Comparison of ENCODE assay signal across 12 cellular contexts in the genomic region with DNA sequence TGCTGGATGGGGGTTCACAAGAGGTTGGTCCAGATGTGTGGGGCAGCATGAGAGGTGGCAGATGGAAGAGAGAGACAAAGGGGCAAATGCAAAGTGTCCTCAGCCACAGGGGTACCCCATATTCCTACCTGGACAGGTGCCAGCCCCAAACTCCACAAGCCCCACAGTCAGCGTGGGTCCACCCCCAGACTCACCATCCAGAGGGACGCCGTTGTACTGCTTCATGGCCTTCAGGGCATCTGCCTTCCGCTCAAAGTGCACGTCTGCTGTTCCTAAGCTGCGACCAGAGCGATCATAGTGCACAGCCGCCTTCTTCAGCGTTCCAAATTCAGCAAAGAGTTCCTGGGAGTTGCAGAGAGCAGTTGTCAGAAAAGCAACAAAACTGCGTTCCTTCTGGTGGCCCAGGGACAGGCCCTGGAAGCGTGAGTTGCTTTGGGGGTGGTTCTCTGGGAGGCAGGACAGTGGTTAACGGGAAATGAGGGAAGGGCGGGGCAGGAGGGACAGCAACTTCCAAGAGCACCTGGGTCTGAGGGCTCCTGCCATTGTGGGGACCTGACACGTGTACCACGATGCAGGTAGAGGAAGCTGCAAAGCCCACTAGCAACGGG. TPM values are rescaled to one million over a fixed set of nuclear protein-coding genes. Genes with fewer than 3 reads are reported as not detected.
DNase-seq lines count a peak whose midpoint lies in the region; ATAC-seq and TF ChIP-seq lines count a peak whose summit lies in the region.
"Had no signal": no experiment of that assay in that cellular context is flagged by ENCODE, and none has a peak within 500 bp of the region (broad histone marks: within the 10 kb centered on the region; RNA-seq: fewer than 3 reads in every experiment).

No MANE protein-coding gene starts in this region.

- H3K4me3 Mint-ChIP-seq in endothelial cell (ENCODE audit: unreplicated experiment), result peak overlapping the region; percentile 85
- peak overlapping the region; percentile 72 to 98 for H3K4me3 Mint-ChIP-seq in stimulated activated naive B cell treated with anti-CD40 and anti-IgM and Interleukin-4, amounts not matched to agents 10 μg/mL and 1 μg/mL and 100 μg/mL, for 72 hours

- TF ChIP-seq CTCF in left ventricle myocardium inferior (IDR thresholded peaks at IDR 0.05; ENCODE audit: borderline replicate concordance) (no peak), PC-9 (conservative IDR thresholded peaks at IDR 0.05) (no peak), endothelial cell (IDR thresholded peaks at IDR 0.05; ENCODE audit: unreplicated experiment) (no peak)

- H3K27me3 ChIP-seq in left ventricle myocardium inferior (ENCODE audit: low read depth) (no peaks in the 10 kb centered on the region), PC-9 (ENCODE audit: insufficient read depth, low read depth) (no peaks in the 10 kb centered on the region), aorta (ENCODE audit: control insufficient read depth in 1 of 2, insufficient read depth in 2 of 2, low read length in 1 of 2) (no peaks in the 10 kb centered on the region)
- no peaks in the 10 kb centered on the region for H3K27me3 ChIP-seq in effector memory CD4-positive, alpha-beta T cell (replicated peaks; ENCODE audit: control insufficient read depth, insufficient read depth, low read length, poor library complexity, severe bottlenecking)
- H3K27me3 ChIP-seq: foreskin keratinocyte had no signal

- H3K9me3 ChIP-seq in left ventricle myocardium inferior (replicated peaks), result no peaks in the 10 kb centered on the region
- H3K9me3 ChIP-seq in PC-9 (ENCODE audit: insufficient read depth, low read depth), result no peaks in the 10 kb centered on the region
- no peaks in the 10 kb centered on the region for H3K9me3 ChIP-seq in effector memory CD4-positive, alpha-beta T cell (ENCODE audit: control insufficient read depth, low read length)
- no peaks in the 10 kb centered on the region for H3K9me3 ChIP-seq in aorta (ENCODE audit: control insufficient read depth, low read length)

- H3K27ac ChIP-seq in left ventricle myocardium inferior (replicated peaks) (no peak overlapping the region), PC-9 (no peak overlapping the region), aorta (ENCODE audit: low read depth in 1 of 2, low read length in 2 of 2) (no peak overlapping the region)
- H3K27ac ChIP-seq in effector memory CD4-positive, alpha-beta T cell (ENCODE audit: insufficient read depth, low read length, poor library complexity, severe bottlenecking), result no peak overlapping the region
- H3K27ac ChIP-seq: foreskin keratinocyte had no signal

- intact Hi-C loops in left ventricle myocardium inferior (cut with micrococcal nuclease) (no loop called here), left cardiac atrium (cut with DNase I) (no loop called here), PC-9 (cut with micrococcal nuclease; ENCODE audit: unreplicated experiment) (no loop called here), aorta (cut with DNase I) (no loop called here)

- DNase-seq in left ventricle myocardium inferior, result no peak
- no peak for DNase-seq in left cardiac atrium
- DNase-seq in PC-9, result no peak
- DNase-seq in endothelial cell (ENCODE audit: low spot score), result no peak
- DNase-seq in stimulated activated naive B cell treated with anti-CD40 and anti-IgM and Interleukin-4, amounts not matched to agents 10 μg/mL and 1 μg/mL and 100 μg/mL, for 72 hours, result no peak
- no peak for DNase-seq in effector memory CD4-positive, alpha-beta T cell
- DNase-seq in aorta, result no peak
- DNase-seq: foreskin keratinocyte, GF-D8, NCI-H1092 treated with DMSO at 0.1 percent for 48 hours, NCI-H510A had no signal

- peaks cover 11% of the 10 kb centered on the region for H3K4me1 Mint-ChIP-seq in endothelial cell (ENCODE audit: unreplicated experiment)
- peaks cover 21 to 41% of the 10 kb centered on the region in 2 donors for H3K4me1 Mint-ChIP-seq in stimulated activated naive B cell treated with anti-CD40 and anti-IgM and Interleukin-4, amounts not matched to agents 10 μg/mL and 1 μg/mL and 100 μg/mL, for 72 hours

- no peak overlapping the region for H2AFZ ChIP-seq in PC-9

- H3K4me3 ChIP-seq in left ventricle myocardium inferior (peak overlapping the region; percentile 94), PC-9 (no peak overlapping the region), aorta (ENCODE audit: low read length in 2 of 2) (no peak overlapping the region)
- no peak overlapping the region for H3K4me3 ChIP-seq in effector memory CD4-positive, alpha-beta T cell (ENCODE audit: insufficient read depth, low read depth, low read length, poor library complexity, severe bottlenecking)

- peaks cover 64% of the 10 kb centered on the region for H3K4me1 ChIP-seq in left ventricle myocardium inferior
- peaks cover 27% of the 10 kb centered on the region for H3K4me1 ChIP-seq in PC-9 (replicated peaks; ENCODE audit: insufficient read depth)
- H3K4me1 ChIP-seq in effector memory CD4-positive, alpha-beta T cell (ENCODE audit: control insufficient read depth, insufficient read depth, low read length, poor library complexity, severe bottlenecking), result peaks cover 9% of the 10 kb centered on the region
- H3K4me1 ChIP-seq in aorta (ENCODE audit: control insufficient read depth in 1 of 2, insufficient read depth in 2 of 2, low read length in 2 of 2), result no peaks in the 10 kb centered on the region
- H3K4me1 ChIP-seq: foreskin keratinocyte had no signal

- POLR2A ChIA-PET in PC-9 (lab: Charles Lee; ENCODE audit: unreplicated experiment), result no interaction called here

- peaks cover 38% of the 10 kb centered on the region for H3K36me3 Mint-ChIP-seq in endothelial cell (ENCODE audit: low read depth, unreplicated experiment)
- H3K36me3 Mint-ChIP-seq in stimulated activated naive B cell treated with anti-CD40 and anti-IgM and Interleukin-4, amounts not matched to agents 10 μg/mL and 1 μg/mL and 100 μg/mL, for 72 hours, result peaks cover 45 to 47% of the 10 kb centered on the region in 2 donors

- WGBS in aorta, 2 donors, result 92 to 93% methylated on average over 16 of the region's 16 CpGs

- CTCF ChIA-PET in PC-9 (lab: Charles Lee), result no interaction called here

- H4K20me1 ChIP-seq in PC-9 (ENCODE audit: insufficient read depth), result peaks cover 12% of the 10 kb centered on the region

- peaks cover 14% of the 10 kb centered on the region for H3K27me3 Mint-ChIP-seq in endothelial cell (ENCODE audit: unreplicated experiment)
- H3K27me3 Mint-ChIP-seq in stimulated activated naive B cell treated with anti-CD40 and anti-IgM and Interleukin-4, amounts not matched to agents 10 μg/mL and 1 μg/mL and 100 μg/mL, for 72 hours, result no peaks in the 10 kb centered on the region

- peaks cover 41% of the 10 kb centered on the region for H3F3A ChIP-seq in PC-9 (ENCODE audit: insufficient read depth, low read depth)

- peak overlapping the region; percentile 76 for H3K27ac Mint-ChIP-seq in endothelial cell (ENCODE audit: unreplicated experiment)
- peak overlapping the region; percentile 80 for H3K27ac Mint-ChIP-seq in stimulated activated naive B cell treated with anti-CD40 and anti-IgM and Interleukin-4, amounts not matched to agents 10 μg/mL and 1 μg/mL and 100 μg/mL, for 72 hours

- ATAC-seq in left cardiac atrium, result no peak
- ATAC-seq in stimulated activated naive B cell treated with anti-CD40 and anti-IgM and Interleukin-4, amounts not matched to agents 10 μg/mL and 1 μg/mL and 100 μg/mL, for 72 hours (replicated peaks), result no peak
- no peak for ATAC-seq in aorta (ENCODE audit: low FRiP score)
- no peak for ATAC-seq in GM21529 (IDR thresholded peaks at IDR 0.05; ENCODE audit: unreplicated experiment)
- ATAC-seq: foreskin keratinocyte had no signal

- no peaks in the 10 kb centered on the region for H3K9me3 Mint-ChIP-seq in endothelial cell (ENCODE audit: unreplicated experiment)
- H3K9me3 Mint-ChIP-seq in stimulated activated naive B cell treated with anti-CD40 and anti-IgM and Interleukin-4, amounts not matched to agents 10 μg/mL and 1 μg/mL and 100 μg/mL, for 72 hours, result no peaks in the 10 kb centered on the region

- H3K79me2 ChIP-seq in PC-9 (ENCODE audit: low read depth), result peaks cover 62% of the 10 kb centered on the region

- H3K36me3 ChIP-seq in left ventricle myocardium inferior, result peaks cover 54% of the 10 kb centered on the region
- no peaks in the 10 kb centered on the region for H3K36me3 ChIP-seq in PC-9 (ENCODE audit: low read depth)
- H3K36me3 ChIP-seq in effector memory CD4-positive, alpha-beta T cell (ENCODE audit: control insufficient read depth, insufficient read depth, low read length), result peaks cover 48% of the 10 kb centered on the region
- H3K36me3 ChIP-seq in aorta (ENCODE audit: control insufficient read depth in 1 of 2, insufficient read depth in 2 of 2, low read length in 1 of 2), result peaks cover 0 to 7% of the 10 kb centered on the region in 2 donors

- H3K4me2 ChIP-seq in PC-9, result no peak overlapping the region

- BruUV-seq in PC-9 (replicated peaks; lab: Mats Ljungman, UMichigan), result TSS peak; percentile 29

- H3K9me2 ChIP-seq in PC-9 (ENCODE audit: insufficient read depth), result no peaks in the 10 kb centered on the region

RNA-seq across cellular contexts. Expression of gene ALYREF, which starts 2.3 kb away (rescaled TPM):
- 32.1 TPM for total RNA-seq in left ventricle myocardium inferior
- 10 to 100 TPM; 33.7 to 45.2 TPM for total RNA-seq in left cardiac atrium
- 138 and 156 TPM in 2 replicates for total RNA-seq in PC-9 (2021)
- 127 TPM for total RNA-seq in endothelial cell (ENCODE audit: unreplicated experiment)
- total RNA-seq in aorta, result 10 to 100 TPM; 38.6 to 43.3 TPM
- polyA plus RNA-seq in aorta, result 10 to 100 TPM; 29.7 to 36.1 TPM

RNA-seq across cellular contexts. Expression of gene ANAPC11, which starts 2.4 kb away (rescaled TPM):
- total RNA-seq in left ventricle myocardium inferior, result 161 TPM
- total RNA-seq in left cardiac atrium, result 100 to 1,000 TPM; 133 to 155 TPM
- total RNA-seq in PC-9 (2021), result 187 and 256 TPM in 2 replicates
- 121 TPM for total RNA-seq in endothelial cell (ENCODE audit: unreplicated experiment)
- 10 to 100 TPM; 65.6 to 80.1 TPM for total RNA-seq in aorta
- 100 to 1,000 TPM; 190 to 195 TPM for polyA plus RNA-seq in aorta

RNA-seq across cellular contexts. Expression of gene NPB, which starts 12.9 kb away (rescaled TPM):
- 0.19 TPM for total RNA-seq in left ventricle myocardium inferior
- total RNA-seq in left cardiac atrium, result under 1 TPM; 0.21 to 0.24 TPM
- total RNA-seq in PC-9 (2021), result 0.83 and 1.1 TPM in 2 replicates
- total RNA-seq in endothelial cell (ENCODE audit: unreplicated experiment), result 0.56 TPM
- 1 to 10 TPM in 1 of 2 donors, under 1 TPM in 1; 0.58 to 1.0 TPM for total RNA-seq in aorta
- 1 to 10 TPM in 1 of 2 donors, not detected in 1; 2.4 TPM for polyA plus RNA-seq in aorta

RNA-seq across cellular contexts. Expression of gene ARHGDIA, which starts 18.0 kb away (rescaled TPM):
- total RNA-seq in left ventricle myocardium inferior (95.1 TPM), left cardiac atrium (100 to 1,000 TPM; 168 to 252 TPM), PC-9 (2021) (242 and 309 TPM in 2 replicates), endothelial cell (ENCODE audit: unreplicated experiment) (443 TPM), aorta (100 to 1,000 TPM; 303 to 422 TPM)
- polyA plus RNA-seq in aorta, result 100 to 1,000 TPM; 163 to 310 TPM

RNA-seq across cellular contexts. Expression of gene PCYT2, which starts 22.1 kb away (rescaled TPM):
- total RNA-seq in left ventricle myocardium inferior (48.1 TPM), left cardiac atrium (10 to 100 TPM; 21.8 to 22.2 TPM), PC-9 (2021) (54.7 and 82.2 TPM in 2 replicates), endothelial cell (ENCODE audit: unreplicated experiment) (26.8 TPM), aorta (10 to 100 TPM; 14.6 to 20.8 TPM)
- polyA plus RNA-seq in aorta, result 10 to 100 TPM; 30.1 to 33.2 TPM
